In genomic region chr14:53167602-53168328, GRCh38 we compare ENCODE assay signal across 13 cellular contexts. TPM values are rescaled to one million over a fixed set of nuclear protein-coding genes. Genes with fewer than 3 reads are reported as not detected.
DNase-seq lines count a peak whose midpoint lies in the region; ATAC-seq and TF ChIP-seq lines count a peak whose summit lies in the region.
"Had no signal": no experiment of that assay in that cellular context is flagged by ENCODE, and none has a peak within 500 bp of the region (broad histone marks: within the 10 kb centered on the region; RNA-seq: fewer than 3 reads in every experiment).

No MANE protein-coding gene starts in this region.

- no peaks in the 10 kb centered on the region for H3K27me3 ChIP-seq in osteoblast (ENCODE audit: insufficient read depth, low read length)
- H3K27me3 ChIP-seq: ascending aorta had no signal

- intact Hi-C loops in CD14-positive monocyte (cut with micrococcal nuclease), result no loop called here

- peaks cover 0 to 5% (median 0%) of the 10 kb centered on the region in 7 donors for H3K9me3 Mint-ChIP-seq in CD14-positive monocyte

- no peak overlapping the region for H3K4me3 Mint-ChIP-seq in CD14-positive monocyte
- H3K4me3 Mint-ChIP-seq: nephron progenitor cell; stimulated activated naive B cell treated with anti-CD40 and anti-IgM and Interleukin-4, amounts not matched to agents 10 μg/mL and 1 μg/mL and 100 μg/mL, for 72 hours had no signal

- DNase-seq in AG08396 (ENCODE audit: low spot score), result peak; percentile 23
- DNase-seq in MV-4-11 (lab: John Stamatoyannopoulos, UW), result peak; percentile 3
- DNase-seq in fibroblast of gingiva (ENCODE audit: low read depth), result peak; percentile 87
- no peak for DNase-seq in osteoblast (ENCODE audit: insufficient read length, low spot score, missing footprints)
- DNase-seq in NAMALWA (ENCODE audit: low spot score), result no peak
- DNase-seq in CD14-positive monocyte (ENCODE audit: low spot score), result no peak
- DNase-seq in LoVo (ENCODE audit: low spot score), result no peak
- DNase-seq: dermis blood vessel endothelial cell; DMS153; nephron progenitor cell; stimulated activated naive B cell treated with anti-CD40 and anti-IgM and Interleukin-4, amounts not matched to agents 10 μg/mL and 1 μg/mL and 100 μg/mL, for 72 hours had no signal

- no peak overlapping the region for H3K4me3 ChIP-seq in osteoblast (ENCODE audit: insufficient read depth, low read length)
- H3K4me3 ChIP-seq: ascending aorta had no signal

- no peak for TF ChIP-seq CTCF in osteoblast (IDR thresholded peaks at IDR 0.05; ENCODE audit: extremely low read depth, low read depth, low read length)
- TF ChIP-seq CTCF in CD14-positive monocyte (IDR thresholded peaks at IDR 0.05), result no peak

- H3K4me2 ChIP-seq in osteoblast (ENCODE audit: insufficient read depth, low read length), result peak overlapping the region; percentile 35

- peak overlapping the region; percentile 84 for H2AFZ ChIP-seq in osteoblast (ENCODE audit: low read length)

- no peak overlapping the region for H3K27ac ChIP-seq in osteoblast (ENCODE audit: low read depth, low read length)
- H3K27ac ChIP-seq: ascending aorta had no signal

- H3K4me1 ChIP-seq in osteoblast (ENCODE audit: insufficient read depth, low read length), result peaks cover 6% of the 10 kb centered on the region
- H3K4me1 ChIP-seq: ascending aorta had no signal

- ATAC-seq in HG02588 (IDR thresholded peaks at IDR 0.05; ENCODE audit: unreplicated experiment), result no peak
- ATAC-seq: stimulated activated naive B cell treated with anti-CD40 and anti-IgM and Interleukin-4, amounts not matched to agents 10 μg/mL and 1 μg/mL and 100 μg/mL, for 72 hours had no signal

- H3K27me3 Mint-ChIP-seq in CD14-positive monocyte (ENCODE audit: low read depth in 3 of 3), result peaks cover 0 to 3% (median 0%) of the 10 kb centered on the region in 3 donors
- H3K27me3 Mint-ChIP-seq: stimulated activated naive B cell treated with anti-CD40 and anti-IgM and Interleukin-4, amounts not matched to agents 10 μg/mL and 1 μg/mL and 100 μg/mL, for 72 hours had no signal

- H3K9me3 ChIP-seq in osteoblast (ENCODE audit: low read depth, low read length), result no peaks in the 10 kb centered on the region
- H3K9me3 ChIP-seq: ascending aorta had no signal

- no peaks in the 10 kb centered on the region for H3K36me3 Mint-ChIP-seq in CD14-positive monocyte

- H4K20me1 ChIP-seq in osteoblast (ENCODE audit: insufficient read depth, low read length), result no peaks in the 10 kb centered on the region

- no peaks in the 10 kb centered on the region for H3K79me2 ChIP-seq in osteoblast (ENCODE audit: insufficient read depth, low read length)

- H3K27ac Mint-ChIP-seq in CD14-positive monocyte, result peak overlapping the region in 2 of 7 donors; percentile 7 to 31
- H3K27ac Mint-ChIP-seq: nephron progenitor cell; stimulated activated naive B cell treated with anti-CD40 and anti-IgM and Interleukin-4, amounts not matched to agents 10 μg/mL and 1 μg/mL and 100 μg/mL, for 72 hours had no signal

- peaks cover 12% of the 10 kb centered on the region for H3K4me1 Mint-ChIP-seq in CD14-positive monocyte
- H3K4me1 Mint-ChIP-seq: nephron progenitor cell; stimulated activated naive B cell treated with anti-CD40 and anti-IgM and Interleukin-4, amounts not matched to agents 10 μg/mL and 1 μg/mL and 100 μg/mL, for 72 hours had no signal

- no peaks in the 10 kb centered on the region for H3K36me3 ChIP-seq in osteoblast (ENCODE audit: insufficient read depth, low read length)
- H3K36me3 ChIP-seq: ascending aorta had no signal

RNA-seq across cellular contexts. Expression of gene DDHD1, which starts 14.6 kb away (rescaled TPM):
- 30.0 and 38.0 TPM in 2 replicates for total RNA-seq in osteoblast
- 1 to 10 TPM; 2.2 to 3.1 TPM for polyA plus RNA-seq in CD14-positive monocyte

Comparison
In these comparisons a context has a peak if more than half of its experiments do, and no peak if none do; other contexts are left out.
1. DNase-seq: peak in AG08396 (single experiment), MV-4-11 (single experiment) and fibroblast of gingiva (single experiment); none in osteoblast (single experiment), NAMALWA (single experiment), CD14-positive monocyte (single experiment) and LoVo (single experiment).